Comparison of ENCODE assay signal across 8 cellular contexts in genomic region chr13:30113983-30114491, GRCh38.
DNase-seq lines count a peak whose midpoint lies in the region; ATAC-seq lines count a peak whose summit lies in the region.

No MANE protein-coding gene starts in this region.

- CTCF ChIA-PET in CD4-positive, alpha-beta memory T cell (lab: Charles Lee; ENCODE audit: partially characterized antibody): interaction anchor here (0.7 to 10.7 kb wide), 27 partner anchors 8 to 605 kb away, joined by 3 to 415 read pairs (median 9); partner anchors contain the start of gene UBL3

- H3K4me1 ChIP-seq in CD4-positive, alpha-beta memory T cell (ENCODE audit: insufficient read depth, low read length): peaks cover 22% of the 10 kb centered on the region
- H3K4me1 ChIP-seq in effector memory CD4-positive, alpha-beta T cell (ENCODE audit: control insufficient read depth, insufficient read depth, low read length, poor library complexity, severe bottlenecking): peaks cover 11% of the 10 kb centered on the region
- H3K4me1 ChIP-seq in neuron (ENCODE audit: insufficient read depth, low read length): peaks cover 37% of the 10 kb centered on the region

- H3K27ac Mint-ChIP-seq in CD4-positive, alpha-beta memory T cell: peak overlapping the region; percentile 42 to 90 (median 78)

- H3K9me3 Mint-ChIP-seq in CD4-positive, alpha-beta memory T cell: no peaks in the 10 kb centered on the region

- ATAC-seq in GM19455 (IDR thresholded peaks at IDR 0.05; ENCODE audit: unreplicated experiment): no peak
- ATAC-seq in GM19452 (IDR thresholded peaks at IDR 0.05; ENCODE audit: unreplicated experiment): no peak

- no peaks in the 10 kb centered on the region for H3K36me3 Mint-ChIP-seq in CD4-positive, alpha-beta memory T cell

- no peaks in the 10 kb centered on the region for H3K27me3 ChIP-seq in CD4-positive, alpha-beta memory T cell (ENCODE audit: insufficient read depth, low read length)
- no peaks in the 10 kb centered on the region for H3K27me3 ChIP-seq in effector memory CD4-positive, alpha-beta T cell (replicated peaks; ENCODE audit: control insufficient read depth, insufficient read depth, low read length, poor library complexity, severe bottlenecking)
- H3K27me3 ChIP-seq in neuron (ENCODE audit: insufficient read depth, low read length): no peaks in the 10 kb centered on the region

- H3K4me1 Mint-ChIP-seq in CD4-positive, alpha-beta memory T cell: peaks cover 12 to 42% (median 27%) of the 10 kb centered on the region in 4 donors

- peak overlapping the region in 1 of 2 donors; percentile 30 for H3K4me3 ChIP-seq in CD4-positive, alpha-beta memory T cell (ENCODE audit: low read length in 2 of 2)
- peak overlapping the region; percentile 41 for H3K4me3 ChIP-seq in effector memory CD4-positive, alpha-beta T cell (ENCODE audit: insufficient read depth, low read depth, low read length, poor library complexity, severe bottlenecking)
- H3K4me3 ChIP-seq in neuron (ENCODE audit: low read length): peak overlapping the region; percentile 58

- intact Hi-C loops in CD4-positive, alpha-beta memory T cell (cut with micrococcal nuclease): loop anchor here (1.0 to 5.0 kb wide), 6 partner anchors 176 to 1048 kb away; partner anchors contain the start of genes HSPH1, SLC7A1 and UBL3

- H2AFZ ChIP-seq in neuron (ENCODE audit: low read depth, low read length): peak overlapping the region; percentile 84

- no peaks in the 10 kb centered on the region for H3K9me3 ChIP-seq in CD4-positive, alpha-beta memory T cell (ENCODE audit: control insufficient read depth in 1 of 2, low read length in 2 of 2)
- H3K9me3 ChIP-seq in effector memory CD4-positive, alpha-beta T cell (ENCODE audit: control insufficient read depth, low read length): no peaks in the 10 kb centered on the region
- no peaks in the 10 kb centered on the region for H3K9me3 ChIP-seq in neuron (ENCODE audit: low read length)

- POLR2A ChIA-PET in CD4-positive, alpha-beta memory T cell (lab: Charles Lee; ENCODE audit: partially characterized antibody): interaction anchor here (0.6 to 7.4 kb wide), 11 partner anchors 10 to 606 kb away, joined by 3 to 100 read pairs (median 6); partner anchors contain the start of gene UBL3

- H3K27me3 Mint-ChIP-seq in CD4-positive, alpha-beta memory T cell: no peaks in the 10 kb centered on the region

- H3K4me3 Mint-ChIP-seq in CD4-positive, alpha-beta memory T cell: peak overlapping the region; percentile 80 to 88 (median 86)

- no peak overlapping the region for H3K27ac ChIP-seq in CD4-positive, alpha-beta memory T cell (ENCODE audit: low read depth, low read length)
- H3K27ac ChIP-seq in effector memory CD4-positive, alpha-beta T cell (ENCODE audit: insufficient read depth, low read length, poor library complexity, severe bottlenecking): peak overlapping the region; percentile 26

- H3K36me3 ChIP-seq in CD4-positive, alpha-beta memory T cell (ENCODE audit: insufficient read depth, low read length): no peaks in the 10 kb centered on the region
- H3K36me3 ChIP-seq in effector memory CD4-positive, alpha-beta T cell (ENCODE audit: control insufficient read depth, insufficient read depth, low read length): no peaks in the 10 kb centered on the region
- no peaks in the 10 kb centered on the region for H3K36me3 ChIP-seq in neuron (ENCODE audit: insufficient read depth, low read length)

- DNase-seq in CD4-positive, alpha-beta memory T cell: no peak
- DNase-seq in NCI-H82 (lab: John Stamatoyannopoulos, UW) (peak; percentile 64), mucosa of gallbladder (ENCODE audit: low spot score) (no peak), ureter (ENCODE audit: low spot score) (no peak)
- no peak for DNase-seq in effector memory CD4-positive, alpha-beta T cell
